In the genomic region with DNA sequence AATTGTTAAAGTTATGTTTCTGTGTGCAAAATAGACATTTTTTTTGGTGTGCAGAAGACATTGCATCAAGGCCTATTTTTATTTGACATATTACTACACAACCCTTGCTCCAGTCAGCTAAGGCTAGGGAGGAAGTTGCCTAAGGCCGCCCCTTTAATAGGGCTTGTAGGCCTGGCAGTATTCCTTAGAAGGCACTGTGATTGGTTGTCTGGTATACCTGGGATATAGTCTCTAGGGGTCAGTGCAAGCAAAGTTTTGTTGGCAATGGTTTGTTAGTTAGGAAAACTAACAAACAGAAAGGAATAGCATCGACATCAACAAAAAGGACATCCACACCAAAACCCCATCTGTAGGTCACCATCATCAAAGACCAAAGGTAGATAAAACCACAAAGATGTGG, we compare ENCODE assay signal across 12 cellular contexts. TPM values are rescaled to one million over a fixed set of nuclear protein-coding genes. Genes with fewer than 3 reads are reported as not detected.
DNase-seq lines count a peak whose midpoint lies in the region; ATAC-seq and TF ChIP-seq lines count a peak whose summit lies in the region.
"Had no signal": no experiment of that assay in that cellular context is flagged by ENCODE, and none has a peak within 500 bp of the region (broad histone marks: within the 10 kb centered on the region; RNA-seq: fewer than 3 reads in every experiment).

No MANE protein-coding gene starts in this region.

- peak; percentile 13 for DNase-seq in HuH-7 (ENCODE audit: low spot score)
- DNase-seq in iPS-NIHi11 (ENCODE audit: low spot score): peak; percentile 74
- DNase-seq in ureter (ENCODE audit: low spot score): no peak
- no peak for DNase-seq in neuronal stem cell (ENCODE audit: low spot score)
- DNase-seq in NCI-H2107 (lab: John Stamatoyannopoulos, UW): no peak
- DNase-seq: activated naive CD4-positive, alpha-beta T cell treated with anti-CD3 and anti-CD28 coated beads, Interleukin-2, amount 10 ng/mL, durations not matched to agents 7 days and 5 days; foreskin melanocyte; naive thymus-derived CD4-positive, alpha-beta T cell; NCI-H187 had no signal

- no peak overlapping the region for H3K14ac ChIP-seq in neuronal stem cell (ENCODE audit: low read length)

- H3K23ac ChIP-seq in neuronal stem cell (ENCODE audit: low read depth, low read length, poor library complexity): no peak overlapping the region

- H3K4me3 ChIP-seq in neuronal stem cell (ENCODE audit: low read length in 2 of 2): no peak overlapping the region

- no peak overlapping the region for H4K91ac ChIP-seq in neuronal stem cell (ENCODE audit: low read depth, low read length, poor library complexity)

- no peak overlapping the region for H3K27ac ChIP-seq in C4-2B
- H3K27ac ChIP-seq in VCaP: no peak overlapping the region
- H3K27ac ChIP-seq in neuronal stem cell (replicated peaks; ENCODE audit: low read length): no peak overlapping the region

- no peak overlapping the region for H2BK12ac ChIP-seq in neuronal stem cell (ENCODE audit: low read length)

- no peak overlapping the region for H3K4ac ChIP-seq in neuronal stem cell (ENCODE audit: low read length)

- ATAC-seq in HG03469 (IDR thresholded peaks at IDR 0.05; ENCODE audit: unreplicated experiment): no peak
- ATAC-seq: naive thymus-derived CD4-positive, alpha-beta T cell had no signal

- TF ChIP-seq CTCF in C4-2B (conservative IDR thresholded peaks at IDR 0.05) (peak; percentile 40), VCaP (conservative IDR thresholded peaks at IDR 0.05) (peak; percentile 48)

- H4K8ac ChIP-seq in neuronal stem cell (ENCODE audit: low read depth, low read length): no peak overlapping the region

- no peaks in the 10 kb centered on the region for H3K79me1 ChIP-seq in neuronal stem cell (ENCODE audit: low read depth, low read length)

- no peak overlapping the region for H2BK5ac ChIP-seq in neuronal stem cell (ENCODE audit: low read length)

- H3K9ac ChIP-seq in neuronal stem cell (ENCODE audit: low read depth, low read length, poor library complexity): no peak overlapping the region

- H3K27me3 ChIP-seq in neuronal stem cell (ENCODE audit: control insufficient read depth in 3 of 3, insufficient read depth in 3 of 3, low read depth in 1 of 3, low read length in 3 of 3): no peaks in the 10 kb centered on the region

- no peak overlapping the region for H2BK15ac ChIP-seq in neuronal stem cell (ENCODE audit: low read length)

- WGBS in neuronal stem cell (ENCODE audit: extremely low coverage in 2 of 2, insufficient read length in 2 of 2, insufficient replicate concordance in 1 of 2), 2 donors: no CpG with 5 or more reads among the region's 2 CpGs

- no peak overlapping the region for H2AFZ ChIP-seq in neuronal stem cell (ENCODE audit: low read length)

- H3K36me3 ChIP-seq in neuronal stem cell (replicated peaks in 1 of 2; ENCODE audit: control insufficient read depth in 2 of 2, insufficient read depth in 2 of 2, low read length in 2 of 2): no peaks in the 10 kb centered on the region

- H3K4me1 ChIP-seq in neuronal stem cell (ENCODE audit: control insufficient read depth in 2 of 2, insufficient read depth in 1 of 2, low read depth in 1 of 2, low read length in 2 of 2): no peaks in the 10 kb centered on the region

- no peak overlapping the region for H3K4me2 ChIP-seq in neuronal stem cell (ENCODE audit: insufficient read depth, low read length, poor library complexity, severe bottlenecking)

- no peak overlapping the region for H2AK5ac ChIP-seq in neuronal stem cell (ENCODE audit: low read depth, low read length)

- H3K18ac ChIP-seq in neuronal stem cell (ENCODE audit: low read length): no peak overlapping the region

- H2BK120ac ChIP-seq in neuronal stem cell (ENCODE audit: low read depth, low read length): no peak overlapping the region

- no peaks in the 10 kb centered on the region for H3K9me3 ChIP-seq in neuronal stem cell (replicated peaks in 1 of 2; ENCODE audit: control insufficient read depth in 2 of 2, insufficient read depth in 1 of 2, low read depth in 1 of 2, low read length in 2 of 2)

RNA-seq across cellular contexts. Expression of gene CCDC15, which starts 16.9 kb away (rescaled TPM):
- total RNA-seq in ureter: 2.2 TPM
- polyA plus RNA-seq in neuronal stem cell (2013, experiment 1 of 2): 4.0 TPM
- 4.1 TPM for polyA plus RNA-seq in neuronal stem cell (2013, experiment 2 of 2)

RNA-seq across cellular contexts. Expression of gene HEPACAM, which starts 35.1 kb away (rescaled TPM):
- total RNA-seq in ureter: 0.68 TPM
- polyA plus RNA-seq in neuronal stem cell (2013, experiment 1 of 2): 0.03 TPM
- polyA plus RNA-seq in neuronal stem cell (2013, experiment 2 of 2): 0.01 TPM
- total RNA-seq: naive thymus-derived CD4-positive, alpha-beta T cell had no signal
- polyA plus RNA-seq: naive thymus-derived CD4-positive, alpha-beta T cell had no signal

RNA-seq across cellular contexts. Expression of gene HEPN1, which starts 51.9 kb away (rescaled TPM):
- total RNA-seq in ureter: not detected
- polyA plus RNA-seq in neuronal stem cell (2013, experiment 1 of 2): not detected
- not detected for polyA plus RNA-seq in neuronal stem cell (2013, experiment 2 of 2)
- total RNA-seq: naive thymus-derived CD4-positive, alpha-beta T cell had no signal
- polyA plus RNA-seq: naive thymus-derived CD4-positive, alpha-beta T cell had no signal

Comparison
In these comparisons a context has a peak if more than half of its experiments do, and no peak if none do; other contexts are left out.
1. DNase-seq: peak in HuH-7 (single experiment) and iPS-NIHi11 (single experiment); none in ureter (single experiment), neuronal stem cell (single experiment) and NCI-H2107 (single experiment).